ENCODE assay signal across 28 cellular contexts in genomic region chr10:77699080-77699645, GRCh38.
DNase-seq lines count a peak whose midpoint lies in the region; ATAC-seq, FAIRE-seq and TF ChIP-seq lines count a peak whose summit lies in the region.
"Had no signal": no experiment of that assay in that cellular context is flagged by ENCODE, and none has a peak within 500 bp of the region (broad histone marks: within the 10 kb centered on the region; RNA-seq: fewer than 3 reads in every experiment).

No MANE protein-coding gene starts in this region.

- peak overlapping the region; percentile 46; the same call in 1 of the 2 replicates for H2AFZ ChIP-seq in GM12878 (ENCODE audit: control insufficient read depth, low read depth, low read length)

- peak; percentile 25 to 29; a peak in 2 of 4 replicates for TF ChIP-seq EP300 in GM12878 (IDR thresholded peaks at IDR 0.05; ENCODE audit: borderline replicate concordance in 1 of 2, control insufficient read depth in 1 of 2, low read depth in 2 of 2, low read length in 2 of 2)

- CTCF ChIA-PET in GM12878 (lab: Yijun Ruan, JAX): interaction anchor here (0.7 to 8.3 kb wide), 7 partner anchors 9 to 27 kb away, joined by 3 to 84 read pairs (median 3); no protein-coding TSS in a partner anchor

- H3K36me3 ChIP-seq in GM06990 (ENCODE audit: control insufficient read depth, insufficient read depth, low read length): no peaks in the 10 kb centered on the region
- H3K36me3 ChIP-seq in GM12878 (ENCODE audit: control insufficient read depth in 2 of 2, insufficient read depth in 2 of 2, low read length in 1 of 2): no peaks in the 10 kb centered on the region; a peak in 1 of 4 replicates
- H3K36me3 ChIP-seq: BLaER1 treated with 17β-estradiol and CSF1 and Interleukin-3, amounts not matched to agents 10 nM and 100 nM; colonic mucosa; esophagus squamous epithelium; gastroesophageal sphincter had no signal

- H3K4me1 ChIP-seq in GM12878 (ENCODE audit: control insufficient read depth, insufficient read depth, low read length): peaks cover 5% of the 10 kb centered on the region
- H3K4me1 ChIP-seq: Caco-2, colonic mucosa, esophagus squamous epithelium, gastroesophageal sphincter had no signal

- intact Hi-C loops in GM12878 (cut with micrococcal nuclease; ENCODE audit: unreplicated experiment): loop anchor here (2.0 kb wide), 1 partner anchor 16 kb away; no protein-coding TSS in a partner anchor
- intact Hi-C loops in left colon (cut with DNase I, micrococcal nuclease): no loop called here
- intact Hi-C loops in activated T-helper 2 cell treated with anti-CD3 and anti-CD28 coated beads, Interferon-gamma antibody, Interleukin-2, Interleukin-4, amounts not matched to agents 10 μg/mL and 5 μg/mL and 100 μg/mL, durations not matched to agents 14 hours and 24 hours and 36 hours (cut with micrococcal nuclease): no loop called here

- no peak overlapping the region for H3K4me3 ChIP-seq in GM06990 (replicated peaks; ENCODE audit: low read depth, low read length)
- H3K4me3 ChIP-seq in GM12878: no peak overlapping the region
- H3K4me3 ChIP-seq: BLaER1 treated with 17β-estradiol and CSF1 and Interleukin-3, amounts not matched to agents 10 nM and 100 nM; colonic mucosa; esophagus squamous epithelium; gastroesophageal sphincter had no signal

- no peaks in the 10 kb centered on the region for H4K20me1 ChIP-seq in GM12878 (ENCODE audit: control insufficient read depth, insufficient read depth)
- H4K20me1 ChIP-seq: BLaER1 treated with 17β-estradiol and CSF1 and Interleukin-3, amounts not matched to agents 10 nM and 100 nM had no signal

- no peak for TF ChIP-seq RAD21 in GM12878 (IDR thresholded peaks at IDR 0.05; ENCODE audit: insufficient read depth, low read depth, low read length)

- RAD21 ChIA-PET in GM12878 (lab: Charles Lee; ENCODE audit: unreplicated experiment): interaction anchor here (0.9 to 3.1 kb wide), 5 partner anchors 10 to 54 kb away, joined by 3 to 9 read pairs (median 6); no protein-coding TSS in a partner anchor

- no peaks in the 10 kb centered on the region for H3K9me3 Mint-ChIP-seq in activated T-helper 2 cell treated with anti-CD3 and anti-CD28 coated beads, Interferon-gamma antibody, Interleukin-2, Interleukin-4, amounts not matched to agents 10 μg/mL and 5 μg/mL and 100 μg/mL, durations not matched to agents 14 hours and 24 hours and 36 hours
- H3K9me3 Mint-ChIP-seq: effector memory CD8-positive, alpha-beta T cell; H9; mesothelial cell of epicardium; natural killer cell had no signal

- peak; percentile 64 for ATAC-seq in GM18868 (IDR thresholded peaks at IDR 0.05; ENCODE audit: unreplicated experiment)
- peak; percentile 49 for ATAC-seq in HG02870 (IDR thresholded peaks at IDR 0.05; ENCODE audit: unreplicated experiment)
- ATAC-seq in GM12878: peak; percentile 85
- no peak for ATAC-seq in left colon
- ATAC-seq: activated CD8-positive, alpha-beta T cell treated with anti-CD3 and anti-CD28 coated beads, Interleukin-2, amount 10 ng/mL, durations not matched to agents 7 days and 5 days; effector memory CD8-positive, alpha-beta T cell; gastroesophageal sphincter; left ventricle myocardium superior; natural killer cell had no signal

- SMC1A ChIA-PET in GM12878 (lab: Charles Lee; ENCODE audit: uncharacterized antibody, unreplicated experiment): interaction anchor here (1.1 to 6.7 kb wide), 10 partner anchors 8 to 293 kb away, joined by 3 to 59 read pairs (median 6); no protein-coding TSS in a partner anchor

- H3K9ac ChIP-seq in GM12878 (ENCODE audit: control insufficient read depth, insufficient read depth, low read length): no peak overlapping the region
- H3K9ac ChIP-seq: BLaER1 treated with 17β-estradiol and CSF1 and Interleukin-3, amounts not matched to agents 10 nM and 100 nM had no signal

- DNase-seq in GM06990 (ENCODE audit: extremely low read depth, insufficient read length): peak; percentile 46
- no peak for DNase-seq in GM12878 (ENCODE audit: low read depth, low spot score)
- DNase-seq in activated gamma-delta T cell treated with Interleukin-2 at 50 U/mL for 16 hours: no peak
- DNase-seq in left colon: no peak
- DNase-seq in activated T-helper 2 cell treated with anti-CD3 and anti-CD28 coated beads, Interferon-gamma antibody, Interleukin-2, Interleukin-4, amounts not matched to agents 10 μg/mL and 5 μg/mL and 100 μg/mL, durations not matched to agents 14 hours and 24 hours and 36 hours (ENCODE audit: low spot score): no peak
- no peak for DNase-seq in DMS153 treated with DMSO at 0.1 percent for 48 hours (lab: John Stamatoyannopoulos, UW; ENCODE audit: unreplicated experiment)
- DNase-seq: activated CD4-positive, alpha-beta T cell treated with anti-CD3 and anti-CD28 coated beads for 1 hour; activated CD8-positive, alpha-beta T cell treated with anti-CD3 and anti-CD28 coated beads, Interleukin-2, amount 10 ng/mL, durations not matched to agents 7 days and 5 days; activated naive CD4-positive, alpha-beta T cell treated with Interleukin-2 at 50 U/mL for 16 hours; activated T-cell treated with anti-CD3 and anti-CD28 coated beads for 4 hours; Caco-2; colonic mucosa; effector memory CD8-positive, alpha-beta T cell; esophagus squamous epithelium; H9; hypothalamus; left ventricle myocardium superior; natural killer cell; NCI-H1048; NCI-H187; NCI-H526; T-helper 1 cell had no signal

- H3K4me3 Mint-ChIP-seq in activated T-helper 2 cell treated with anti-CD3 and anti-CD28 coated beads, Interferon-gamma antibody, Interleukin-2, Interleukin-4, amounts not matched to agents 10 μg/mL and 5 μg/mL and 100 μg/mL, durations not matched to agents 14 hours and 24 hours and 36 hours (ENCODE audit: low read depth): no peak overlapping the region
- H3K4me3 Mint-ChIP-seq: activated CD8-positive, alpha-beta T cell treated with anti-CD3 and anti-CD28 coated beads, Interleukin-2, amount 10 ng/mL, durations not matched to agents 7 days and 5 days; effector memory CD8-positive, alpha-beta T cell; H9; mesothelial cell of epicardium; natural killer cell had no signal

- in situ Hi-C loops in GM12878 (cut with MboI): no loop called here

- no peak overlapping the region; the same call in 1 of the 2 replicates for H3K27ac ChIP-seq in GM12878 (ENCODE audit: control insufficient read depth, insufficient read depth)
- H3K27ac ChIP-seq: BLaER1 treated with 17β-estradiol and CSF1 and Interleukin-3, amounts not matched to agents 10 nM and 100 nM; colonic mucosa; esophagus squamous epithelium; gastroesophageal sphincter had no signal

- H3K36me3 Mint-ChIP-seq in activated T-helper 2 cell treated with anti-CD3 and anti-CD28 coated beads, Interferon-gamma antibody, Interleukin-2, Interleukin-4, amounts not matched to agents 10 μg/mL and 5 μg/mL and 100 μg/mL, durations not matched to agents 14 hours and 24 hours and 36 hours (ENCODE audit: low read depth): no peaks in the 10 kb centered on the region
- H3K36me3 Mint-ChIP-seq: mesothelial cell of epicardium, natural killer cell had no signal

- peaks cover 1% of the 10 kb centered on the region for H3K4me1 Mint-ChIP-seq in activated T-helper 2 cell treated with anti-CD3 and anti-CD28 coated beads, Interferon-gamma antibody, Interleukin-2, Interleukin-4, amounts not matched to agents 10 μg/mL and 5 μg/mL and 100 μg/mL, durations not matched to agents 14 hours and 24 hours and 36 hours (ENCODE audit: low read depth)
- H3K4me1 Mint-ChIP-seq: natural killer cell had no signal

- WGBS in GM12878 (ENCODE audit: insufficient coverage, insufficient replicate concordance, low lambda C conversion rate, missing lambda C conversion rate): 4% methylated on average over 1 of the region's 1 CpG

- FAIRE-seq in GM12878 (lab: Jason Lieb, UNC): no peak
- FAIRE-seq: RCC 7860 had no signal

- H3K27me3 Mint-ChIP-seq in activated T-helper 2 cell treated with anti-CD3 and anti-CD28 coated beads, Interferon-gamma antibody, Interleukin-2, Interleukin-4, amounts not matched to agents 10 μg/mL and 5 μg/mL and 100 μg/mL, durations not matched to agents 14 hours and 24 hours and 36 hours (ENCODE audit: low read depth): peaks cover 17% of the 10 kb centered on the region

- no peaks in the 10 kb centered on the region for H3K27me3 ChIP-seq in GM06990 (replicated peaks; ENCODE audit: control insufficient read depth, insufficient read depth, low read length)
- no peaks in the 10 kb centered on the region for H3K27me3 ChIP-seq in GM12878 (replicated peaks in 1 of 2; ENCODE audit: control insufficient read depth in 2 of 2, insufficient read depth in 2 of 2, low read length in 1 of 2)
- H3K27me3 ChIP-seq: BLaER1 treated with 17β-estradiol and CSF1 and Interleukin-3, amounts not matched to agents 10 nM and 100 nM; colonic mucosa; esophagus squamous epithelium; gastroesophageal sphincter had no signal

- no TSS peak for BruUV-seq in GM12878 (replicated peaks; lab: Mats Ljungman, UMichigan)

- TF ChIP-seq POLR2A in GM12878 (IDR thresholded peaks at IDR 0.05; ENCODE audit: low read depth, low read length): no peak

- peak overlapping the region; percentile 17; the same call in 1 of the 2 replicates for H3K4me2 ChIP-seq in GM12878 (ENCODE audit: control insufficient read depth, insufficient read depth)

- peaks cover 2% of the 10 kb centered on the region; the same call in 1 of the 3 replicates for H3K9me3 ChIP-seq in GM12878 (replicated peaks; ENCODE audit: control insufficient read depth, insufficient read depth, low read length)
- H3K9me3 ChIP-seq: Caco-2, colonic mucosa, esophagus squamous epithelium, gastroesophageal sphincter had no signal

- H3K27ac Mint-ChIP-seq in activated T-helper 2 cell treated with anti-CD3 and anti-CD28 coated beads, Interferon-gamma antibody, Interleukin-2, Interleukin-4, amounts not matched to agents 10 μg/mL and 5 μg/mL and 100 μg/mL, durations not matched to agents 14 hours and 24 hours and 36 hours: no peak overlapping the region
- H3K27ac Mint-ChIP-seq: activated CD8-positive, alpha-beta T cell treated with anti-CD3 and anti-CD28 coated beads, Interleukin-2, amount 10 ng/mL, durations not matched to agents 7 days and 5 days; effector memory CD8-positive, alpha-beta T cell; mesothelial cell of epicardium; natural killer cell had no signal

- H3K79me2 ChIP-seq in GM12878 (ENCODE audit: control insufficient read depth, insufficient read depth, low read length): no peaks in the 10 kb centered on the region

- POLR2A ChIA-PET in GM12878 (lab: Charles Lee): interaction anchor here (1.5 to 2.2 kb wide), 3 partner anchors 10 to 31 kb away, joined by 3 to 8 read pairs (median 4); no protein-coding TSS in a partner anchor

- no peak for TF ChIP-seq CTCF in GM06990 (IDR thresholded peaks at IDR 0.05; ENCODE audit: insufficient read depth, low read length, poor library complexity, severe bottlenecking)
- TF ChIP-seq CTCF in GM12878 (IDR thresholded peaks at IDR 0.05 in 2 of 3, conservative IDR thresholded peaks at IDR 0.05 in 1 of 3; ENCODE audit: control insufficient read depth in 2 of 3, extremely low read depth in 1 of 3, insufficient read depth in 1 of 3, low read depth in 3 of 3, low read length in 3 of 3): no peak

TF ChIP-seq in GM12878, 131 proteins besides CTCF, POLR2A, EP300 and RAD21 (continues in another document):
- TF ChIP-seq POU2F2 (IDR thresholded peaks at IDR 0.05; ENCODE audit: borderline replicate concordance, low read depth, low read length): peak; percentile 89; the same call in 2 of the 3 replicates
- peak; percentile 21; the same call in 1 of the 2 replicates for TF ChIP-seq JUNB (IDR thresholded peaks at IDR 0.05)
- TF ChIP-seq POLR2AphosphoS5 (IDR thresholded peaks at IDR 0.05; ENCODE audit: low read length): no peak
